8 cellular contexts compared by ENCODE assay signal in genomic region chr19:11090264-11091032, GRCh38.
DNase-seq lines count a peak whose midpoint lies in the region; ATAC-seq and TF ChIP-seq lines count a peak whose summit lies in the region.

No MANE protein-coding gene starts in this region.

- peak; percentile 75 for ATAC-seq in HG03175 (IDR thresholded peaks at IDR 0.05; ENCODE audit: unreplicated experiment)

- in situ Hi-C loops in ACHN (cut with HindIII; ENCODE audit: low pct_ligation_motif_present, low pct_unique_long_range_greater_than_20kb, low sequenced_read_pairs) = no loop called here
- in situ Hi-C loops in GM18951 (cut with MboI; ENCODE audit: low sequenced_read_pairs, unreplicated experiment) = no loop called here

- TF ChIP-seq POLR2A in GM18951 (IDR thresholded peaks at IDR 0.05; ENCODE audit: extremely low read depth, insufficient read depth, insufficient read length) = peak; percentile 84

- DNase-seq in ACHN = peak; percentile 92
- DNase-seq in NCI-H226 = peak; percentile 94
- peak; percentile 90 to 97 (median 95) for DNase-seq in activated CD4-positive, CD25-positive, alpha-beta regulatory T cell (lab: John Stamatoyannopoulos, UW)
- peak in 60 of 61 donors; percentile 38 to 98 (median 92) for DNase-seq in caudate nucleus (lab: John Stamatoyannopoulos, UW)
- DNase-seq in inferior parietal cortex (ENCODE audit: extremely low spot score) = peak; percentile 91
- peak; percentile 90 for DNase-seq in smooth muscle cell of the brain vasculature (ENCODE audit: low read depth, low spot score)

- peak overlapping the region; percentile 94 for H3K27ac ChIP-seq in caudate nucleus (ENCODE audit: low read depth, low read length)

Comparison
In these comparisons a context has a peak if more than half of its experiments do, and no peak if none do; other contexts are left out.
1. Peak in every context shown above with its lines: DNase-seq, ATAC-seq and H3K27ac ChIP-seq.